In genomic region chr11:43580735-43581369, GRCh38 we compare ENCODE assay signal across 8 cellular contexts.
DNase-seq lines count a peak whose midpoint lies in the region; ATAC-seq and TF ChIP-seq lines count a peak whose summit lies in the region.
"Had no signal": no experiment of that assay in that cellular context is flagged by ENCODE, and none has a peak within 500 bp of the region (broad histone marks: within the 10 kb centered on the region; RNA-seq: fewer than 3 reads in every experiment).

No MANE protein-coding gene starts in this region.

- H3K9me3 ChIP-seq in NT2/D1 (ENCODE audit: insufficient read depth, low read length) = no peaks in the 10 kb centered on the region
- no peaks in the 10 kb centered on the region for H3K9me3 ChIP-seq in endodermal cell (ENCODE audit: control insufficient read depth, low read length)

- no peak overlapping the region for H3K27ac Mint-ChIP-seq in endodermal cell

- H3K27ac ChIP-seq in endodermal cell (ENCODE audit: low read depth, low read length) = no peak overlapping the region
- H3K27ac ChIP-seq: parathyroid adenoma had no signal

- H3K9me3 Mint-ChIP-seq in endodermal cell = no peaks in the 10 kb centered on the region

- H3K4me1 Mint-ChIP-seq in endodermal cell = peaks cover 10% of the 10 kb centered on the region

- no peak for TF ChIP-seq CTCF in endodermal cell (conservative IDR thresholded peaks at IDR 0.05)

- H3K36me3 ChIP-seq in NT2/D1 (ENCODE audit: insufficient read depth, insufficient read length, low read length) (no peaks in the 10 kb centered on the region), endodermal cell (ENCODE audit: control insufficient read depth, insufficient read depth, low read length) (no peaks in the 10 kb centered on the region)

- ATAC-seq in HG03439 (IDR thresholded peaks at IDR 0.05; ENCODE audit: unreplicated experiment) = no peak

- H3K4me1 ChIP-seq in NT2/D1 (ENCODE audit: insufficient read depth, insufficient read length) (peaks cover 11% of the 10 kb centered on the region), endodermal cell (ENCODE audit: control insufficient read depth, insufficient read depth, low read length) (peaks cover 3% of the 10 kb centered on the region)

- H3K36me3 Mint-ChIP-seq in endodermal cell (ENCODE audit: low read depth) = no peaks in the 10 kb centered on the region

- H3K27me3 ChIP-seq in NT2/D1 (ENCODE audit: insufficient read depth, insufficient read length) = peaks cover 97% of the 10 kb centered on the region
- peaks cover 99% of the 10 kb centered on the region for H3K27me3 ChIP-seq in endodermal cell (ENCODE audit: control insufficient read depth, insufficient read depth, low read length, poor library complexity, severe bottlenecking)

- DNase-seq in GM03348 (ENCODE audit: low spot score) = peak; percentile 85
- no peak for DNase-seq in NT2/D1 (ENCODE audit: low read depth, low spot score)
- DNase-seq in endodermal cell = peak; percentile 78
- peak; percentile 59 for DNase-seq in putamen (ENCODE audit: low spot score)
- no peak for DNase-seq in ACHN
- no peak for DNase-seq in T-helper 9 cell

- peaks cover 98% of the 10 kb centered on the region for H3K27me3 Mint-ChIP-seq in endodermal cell (ENCODE audit: insufficient read depth)

- in situ Hi-C loops in ACHN (cut with HindIII; ENCODE audit: low pct_ligation_motif_present, low pct_unique_long_range_greater_than_20kb, low sequenced_read_pairs) = no loop called here

- 0% methylated on average over 7 to 39 of the region's 39 CpGs for WGBS in endodermal cell (ENCODE audit: insufficient coverage in 1 of 2, insufficient read length in 1 of 2), 2 experiments

- H3K9ac ChIP-seq in NT2/D1 (ENCODE audit: insufficient read length, low read depth) (peak overlapping the region; percentile 75), endodermal cell (ENCODE audit: extremely low read depth, low read length, poor library complexity, severe bottlenecking) (no peak overlapping the region)
- H3K9ac ChIP-seq: parathyroid adenoma had no signal

- H3K4me3 Mint-ChIP-seq in endodermal cell = peak overlapping the region; percentile 62

- H3K4me3 ChIP-seq in NT2/D1 (ENCODE audit: insufficient read length, low read depth) (peak overlapping the region; percentile 52), endodermal cell (ENCODE audit: low read length) (peak overlapping the region; percentile 76)

Comparison
In these comparisons a context has a peak if more than half of its experiments do, and no peak if none do; other contexts are left out.
1. DNase-seq: peak in GM03348 (single experiment), endodermal cell (single experiment) and putamen (single experiment); none in NT2/D1 (single experiment), ACHN (single experiment) and T-helper 9 cell (single experiment).